ENCODE assay signal across 1 cellular context in genomic region chr2:96423866-96424265, GRCh38.
TF ChIP-seq lines count a peak whose summit lies in the region.

No MANE protein-coding gene starts in this region.

TF ChIP-seq in IMR-90, 13 proteins besides CTCF, POLR2A, EP300 and RAD21:
- TF ChIP-seq USF2 (IDR thresholded peaks at IDR 0.05; ENCODE audit: low read depth, low read length): peak; percentile 58; the same call in 1 of the 2 replicates
- TF ChIP-seq CEBPB (IDR thresholded peaks at IDR 0.05; ENCODE audit: low read depth, low read length): peak; percentile 77
- TF ChIP-seq BHLHE40 (IDR thresholded peaks at IDR 0.05; ENCODE audit: low read depth, low read length): no peak
- TF ChIP-seq MXI1 (IDR thresholded peaks at IDR 0.05; ENCODE audit: borderline replicate concordance, low read depth, low read length): no peak
TF ChIP-seq in IMR-90: peak in this region for 2.
